ENCODE assay signal across 24 cellular contexts in the genomic region with DNA sequence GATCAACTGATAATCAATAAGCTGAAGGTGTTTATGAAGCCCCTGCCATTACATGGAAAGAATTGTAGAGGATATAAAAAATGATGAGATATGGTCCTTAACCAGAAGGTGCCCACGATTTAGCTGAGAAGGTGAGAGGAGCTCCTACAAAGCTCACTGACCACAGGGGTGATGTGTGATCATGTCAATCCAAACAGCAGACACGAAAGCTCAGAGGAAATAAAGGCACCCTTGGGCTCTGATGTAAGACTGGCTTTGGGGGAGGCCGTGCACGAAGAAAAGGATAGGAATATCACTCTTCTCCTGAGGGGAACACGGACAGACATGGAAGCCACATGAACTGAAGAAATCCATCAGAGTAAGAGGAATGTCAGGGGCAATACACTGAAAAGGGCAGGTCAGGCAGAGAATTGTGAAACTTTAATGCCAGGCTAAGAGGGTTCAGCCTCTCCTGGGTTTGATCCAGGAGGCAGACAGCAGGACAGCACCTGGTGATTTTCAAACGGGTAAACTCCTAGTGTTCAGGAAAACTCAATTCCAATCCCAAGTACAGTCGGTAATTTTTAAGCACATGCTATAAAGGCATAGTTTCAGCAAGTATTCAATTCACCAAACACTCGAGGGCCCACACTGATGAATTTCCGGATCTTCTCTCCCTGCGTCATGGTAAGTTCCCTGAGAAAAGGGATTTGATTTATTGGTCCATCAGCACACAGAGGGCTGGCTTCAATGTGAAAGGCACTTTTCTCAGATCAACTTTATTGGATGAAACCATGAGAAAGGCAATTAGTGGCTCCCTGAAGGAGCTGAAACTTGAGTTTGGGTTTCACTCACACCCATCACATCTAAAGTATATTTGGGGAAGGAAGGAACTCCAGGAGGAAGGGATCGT.
DNase-seq lines count a peak whose midpoint lies in the region; ATAC-seq, FAIRE-seq and TF ChIP-seq lines count a peak whose summit lies in the region.
"Had no signal": no experiment of that assay in that cellular context is flagged by ENCODE, and none has a peak within 500 bp of the region (broad histone marks: within the 10 kb centered on the region; RNA-seq: fewer than 3 reads in every experiment).

No MANE protein-coding gene starts in this region.

- no peaks in the 10 kb centered on the region for H3K27me3 ChIP-seq in bronchial epithelial cell (ENCODE audit: control insufficient read depth, insufficient read depth, low read length)
- no peaks in the 10 kb centered on the region for H3K27me3 ChIP-seq in colonic mucosa
- H3K27me3 ChIP-seq: MG63 had no signal

- intact Hi-C loops in colonic mucosa (cut with DNase I): no loop called here

- H3K9me3 ChIP-seq in colonic mucosa: no peaks in the 10 kb centered on the region
- H3K9me3 ChIP-seq: HAP-1, MG63 had no signal

- H3K27ac ChIP-seq in colonic mucosa: no peak overlapping the region
- H3K27ac ChIP-seq: RWPE1 had no signal

- peaks cover 23% of the 10 kb centered on the region for H3K36me3 Mint-ChIP-seq in nephron progenitor cell (ENCODE audit: low read depth)
- H3K36me3 Mint-ChIP-seq: IgD-negative memory B cell had no signal

- TF ChIP-seq CTCF in bronchial epithelial cell (IDR thresholded peaks at IDR 0.05; ENCODE audit: insufficient read depth, low read length, severe bottlenecking) (no peak), nephron progenitor cell (IDR thresholded peaks at IDR 0.05) (no peak), colonic mucosa (IDR thresholded peaks at IDR 0.05) (no peak)

- peak overlapping the region; percentile 43 for H3K4me3 Mint-ChIP-seq in nephron progenitor cell
- H3K4me3 Mint-ChIP-seq: IgD-negative memory B cell had no signal

- H3K27ac Mint-ChIP-seq in nephron progenitor cell: peak overlapping the region; percentile 97
- H3K27ac Mint-ChIP-seq: IgD-negative memory B cell had no signal

- H3K9me3 Mint-ChIP-seq in nephron progenitor cell: no peaks in the 10 kb centered on the region
- H3K9me3 Mint-ChIP-seq: IgD-negative memory B cell had no signal

- no peaks in the 10 kb centered on the region for H3K27me3 Mint-ChIP-seq in nephron progenitor cell (ENCODE audit: low read depth, poor library complexity)

- H3K4me3 ChIP-seq in bronchial epithelial cell (ENCODE audit: low read depth, low read length): no peak overlapping the region
- H3K4me3 ChIP-seq in colonic mucosa: no peak overlapping the region
- H3K4me3 ChIP-seq: HAP-1, MG63 had no signal

- peak; percentile 20 for ATAC-seq in GM18498 (IDR thresholded peaks at IDR 0.05; ENCODE audit: unreplicated experiment)
- ATAC-seq in GM21529 (IDR thresholded peaks at IDR 0.05; ENCODE audit: unreplicated experiment): peak; percentile 23
- ATAC-seq in GM19467 (IDR thresholded peaks at IDR 0.05; ENCODE audit: unreplicated experiment): no peak

- H3K36me3 ChIP-seq in bronchial epithelial cell (ENCODE audit: control insufficient read depth, insufficient read depth, low read length) (no peaks in the 10 kb centered on the region), colonic mucosa (no peaks in the 10 kb centered on the region)
- H3K36me3 ChIP-seq: HAP-1, MG63 had no signal

- peak; percentile 43 for FAIRE-seq in bronchial epithelial cell (lab: Jason Lieb, UNC)
- FAIRE-seq: D721Med, HTR-8/SVneo had no signal

- H3K4me1 ChIP-seq in colonic mucosa: no peaks in the 10 kb centered on the region
- H3K4me1 ChIP-seq: HAP-1 had no signal

- no peak for DNase-seq in bronchial epithelial cell (ENCODE audit: low read depth)
- no peak for DNase-seq in nephron progenitor cell
- DNase-seq in cortex of kidney (lab: John Stamatoyannopoulos, UW): no peak
- DNase-seq in GM19240 (ENCODE audit: insufficient read length, low spot score): no peak
- no peak for DNase-seq in colonic mucosa
- DNase-seq: ACHN, C1 segment of cervical spinal cord, Kasumi-1, MG63, NCI-H1092 treated with DMSO at 0.1 percent for 48 hours, NCI-H146, NCI-H2081, NCI-H510A treated with DMSO at 0.1 percent for 48 hours, NCI-H774, SIG-M5, T-helper 1 cell had no signal

- peaks cover 77% of the 10 kb centered on the region for H3K4me1 Mint-ChIP-seq in nephron progenitor cell
- H3K4me1 Mint-ChIP-seq: IgD-negative memory B cell had no signal

- H3K9ac ChIP-seq in colonic mucosa (ENCODE audit: low read depth in 2 of 2, low read length in 2 of 2): no peak overlapping the region
